Comparison of ENCODE assay signal across 12 cellular contexts in genomic region chr11:123532131-123532530, GRCh38.
"Had no signal": no experiment of that assay in that cellular context is flagged by ENCODE, and none has a peak within 500 bp of the region (broad histone marks: within the 10 kb centered on the region; RNA-seq: fewer than 3 reads in every experiment).

No MANE protein-coding gene starts in this region.

- H3K36me3 Mint-ChIP-seq: stimulated activated naive B cell treated with anti-CD40 and anti-IgM and Interleukin-4, amounts not matched to agents 10 μg/mL and 1 μg/mL and 100 μg/mL, for 72 hours had no signal

- H3K9me3 ChIP-seq: ascending aorta, right lobe of liver, transverse colon had no signal

- DNase-seq: activated CD4-positive, alpha-beta T cell treated with anti-CD3 and anti-CD28 coated beads, Interleukin-2, amount 50 U/mL, for 4 hours; activated CD4-positive, CD25-positive, alpha-beta regulatory T cell treated with anti-CD3 and anti-CD28 coated beads, Interleukin-2, amount 50 U/mL, for 72 hours; activated naive CD4-positive, alpha-beta T cell; dorsolateral prefrontal cortex; naive thymus-derived CD8-positive, alpha-beta T cell; right lobe of liver; stimulated activated CD4-positive, alpha-beta T cell treated with anti-CD3 and anti-CD28 coated beads, Interleukin-2, amount 100 ng/mL, for 24 hours; stimulated activated naive B cell treated with anti-CD40 and anti-IgM and Interleukin-4, amounts not matched to agents 10 μg/mL and 1 μg/mL and 100 μg/mL, for 72 hours; transverse colon had no signal

- H3K9me3 Mint-ChIP-seq: naive thymus-derived CD8-positive, alpha-beta T cell; stimulated activated naive B cell treated with anti-CD40 and anti-IgM and Interleukin-4, amounts not matched to agents 10 μg/mL and 1 μg/mL and 100 μg/mL, for 72 hours had no signal

- H3K4me3 ChIP-seq: ascending aorta, dorsolateral prefrontal cortex, lung, right lobe of liver, transverse colon had no signal

- H3K27ac Mint-ChIP-seq: naive thymus-derived CD8-positive, alpha-beta T cell; progenitor cell of endocrine pancreas; stimulated activated naive B cell treated with anti-CD40 and anti-IgM and Interleukin-4, amounts not matched to agents 10 μg/mL and 1 μg/mL and 100 μg/mL, for 72 hours had no signal

- H3K4me1 ChIP-seq: ascending aorta, right lobe of liver, transverse colon had no signal

- H3K27me3 ChIP-seq: ascending aorta, dorsolateral prefrontal cortex, right lobe of liver, transverse colon had no signal

- H3K27me3 Mint-ChIP-seq: stimulated activated naive B cell treated with anti-CD40 and anti-IgM and Interleukin-4, amounts not matched to agents 10 μg/mL and 1 μg/mL and 100 μg/mL, for 72 hours had no signal

- H3K4me3 Mint-ChIP-seq: naive thymus-derived CD8-positive, alpha-beta T cell; stimulated activated naive B cell treated with anti-CD40 and anti-IgM and Interleukin-4, amounts not matched to agents 10 μg/mL and 1 μg/mL and 100 μg/mL, for 72 hours had no signal

- H3K4me1 Mint-ChIP-seq: stimulated activated naive B cell treated with anti-CD40 and anti-IgM and Interleukin-4, amounts not matched to agents 10 μg/mL and 1 μg/mL and 100 μg/mL, for 72 hours had no signal

- ATAC-seq: naive thymus-derived CD8-positive, alpha-beta T cell; stimulated activated naive B cell treated with anti-CD40 and anti-IgM and Interleukin-4, amounts not matched to agents 10 μg/mL and 1 μg/mL and 100 μg/mL, for 72 hours had no signal

- H3K36me3 ChIP-seq: ascending aorta, right lobe of liver, transverse colon had no signal

- H3K27ac ChIP-seq: ascending aorta, right lobe of liver, transverse colon had no signal
